8 cellular contexts compared by ENCODE assay signal in genomic region chr5:140557136-140557805, GRCh38. TPM values are rescaled to one million over a fixed set of nuclear protein-coding genes. Genes with fewer than 3 reads are reported as not detected.
DNase-seq lines count a peak whose midpoint lies in the region; ATAC-seq and TF ChIP-seq lines count a peak whose summit lies in the region.

Gene SRA1, minus strand, starts transcription at chr5:140557473. Its CDS starts 21 bp downstream, at chr5:140557452.

- peak; percentile 93 for DNase-seq in AG08395 (ENCODE audit: low spot score)
- peak; percentile 83 for DNase-seq in NCI-H2196 treated with DMSO at 0.1 percent for 48 hours (lab: John Stamatoyannopoulos, UW; ENCODE audit: unreplicated experiment)
- DNase-seq in activated B cell treated with CpG ODN at 0.5 μM for 24 hours: peak; percentile 88
- peak in 60 of 61 donors; percentile 29 to 95 (median 87) for DNase-seq in caudate nucleus (lab: John Stamatoyannopoulos, UW)
- peak; percentile 92 for DNase-seq in iris pigment epithelial cell (ENCODE audit: low read depth)
- DNase-seq in stimulated activated CD4-positive, alpha-beta T cell treated with anti-CD3 and anti-CD28 coated beads, Interleukin-12 subunit alpha, Interleukin-12 subunit beta, amount 100 ng/mL, for 24 hours (ENCODE audit: low read depth in 2 of 2): peak; percentile 71 to 86

- no peak for TF ChIP-seq CTCF in activated B cell treated with CpG ODN at 0.5 μM for 24 hours (IDR thresholded peaks at IDR 0.05)

- POLR2A ChIA-PET in activated B cell treated with CpG ODN at 0.5 μM for 24 hours (lab: Charles Lee): interaction anchor here (0.7 to 1.9 kb wide), 9 partner anchors 8 to 1263 kb away, joined by 3 to 30 read pairs (median 8); partner anchors contain the start of genes ANKHD1, EIF4EBP3, IK and NDUFA2

- H3K27ac ChIP-seq in caudate nucleus (ENCODE audit: low read depth, low read length): peak within 1 kb of the TSS; percentile 93

- peak; percentile 95 for ATAC-seq in GM18907 (IDR thresholded peaks at IDR 0.05; ENCODE audit: unreplicated experiment)
- peak; percentile 98 for ATAC-seq in HG03139 (IDR thresholded peaks at IDR 0.05; ENCODE audit: unreplicated experiment)
- ATAC-seq in activated B cell treated with CpG ODN at 0.5 μM for 24 hours (ENCODE audit: low read depth): peak; percentile 97

- H3K9me3 Mint-ChIP-seq in activated B cell treated with CpG ODN at 0.5 μM for 24 hours: no peaks in the 10 kb centered on the region

- peak within 1 kb of the TSS; percentile 89 for H3K27ac Mint-ChIP-seq in activated B cell treated with CpG ODN at 0.5 μM for 24 hours

- H3K36me3 Mint-ChIP-seq in activated B cell treated with CpG ODN at 0.5 μM for 24 hours (ENCODE audit: low read depth): peaks cover 42% of the 10 kb centered on the region

- intact Hi-C loops in activated B cell treated with CpG ODN at 0.5 μM for 24 hours (cut with micrococcal nuclease): loop anchor here (1.0 to 2.0 kb wide), 5 partner anchors 10 to 156 kb away; partner anchors contain the start of genes ANKHD1, EIF4EBP3, TMCO6 and WDR55

- H3K27me3 Mint-ChIP-seq in activated B cell treated with CpG ODN at 0.5 μM for 24 hours: no peaks in the 10 kb centered on the region

- H3K4me3 Mint-ChIP-seq in activated B cell treated with CpG ODN at 0.5 μM for 24 hours: peak within 1 kb of the TSS; percentile 93

- CTCF ChIA-PET in activated B cell treated with CpG ODN at 0.5 μM for 24 hours (lab: Charles Lee): interaction anchor here (1.0 kb wide), 1 partner anchor 10 kb away, joined by 4 read pairs; the partner anchor contains the start of gene EIF4EBP3

- peaks cover 55% of the 10 kb centered on the region for H3K4me1 Mint-ChIP-seq in activated B cell treated with CpG ODN at 0.5 μM for 24 hours

RNA-seq across cellular contexts. Expression of gene SRA1, which starts in this region (rescaled TPM):
- 41.1 and 41.8 TPM in 2 replicates for total RNA-seq in activated B cell treated with CpG ODN at 0.5 μM for 24 hours

Comparison
In these comparisons a context has a peak if more than half of its experiments do, and no peak if none do; other contexts are left out.
1. Peak in every context shown above with its lines: DNase-seq, ATAC-seq and H3K27ac ChIP-seq.